Comparison of ENCODE assay signal across 14 cellular contexts in the genomic region with DNA sequence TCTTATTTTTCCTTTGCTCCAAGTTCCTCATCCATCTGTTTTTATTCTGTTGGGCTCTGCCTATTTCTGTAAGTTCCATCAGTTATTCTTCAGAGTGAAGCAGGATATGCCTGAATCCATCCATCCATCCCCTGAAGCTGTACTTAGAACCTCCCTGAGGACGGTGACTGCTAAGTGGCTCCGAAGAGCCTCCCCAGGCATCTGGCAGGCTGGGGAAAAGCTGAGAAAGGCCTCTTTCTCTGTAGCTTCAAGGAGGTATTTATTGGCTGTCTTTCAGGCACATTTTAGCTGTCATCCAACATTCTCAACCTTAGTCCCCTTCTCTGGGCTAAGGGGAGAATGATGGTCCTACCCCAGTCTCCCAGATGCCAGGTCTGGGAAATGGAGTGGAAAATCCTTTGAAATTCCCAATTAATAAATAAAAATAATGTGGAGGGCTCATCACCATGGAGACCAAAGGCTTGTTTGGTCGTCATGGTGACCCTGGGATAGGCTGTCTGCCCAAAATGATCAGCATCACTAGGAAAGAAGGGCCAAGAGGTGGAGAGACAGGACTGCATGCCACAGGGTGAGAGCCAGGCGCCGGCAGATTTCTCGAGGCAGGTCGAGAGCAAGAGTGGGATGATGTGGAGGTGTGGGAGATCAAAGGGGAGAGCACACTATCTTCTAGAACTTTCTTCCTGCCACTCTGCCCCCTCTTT.
DNase-seq lines count a peak whose midpoint lies in the region; TF ChIP-seq lines count a peak whose summit lies in the region.
"Had no signal": no experiment of that assay in that cellular context is flagged by ENCODE, and none has a peak within 500 bp of the region (broad histone marks: within the 10 kb centered on the region; RNA-seq: fewer than 3 reads in every experiment).

No MANE protein-coding gene starts in this region.

- H3K27me3 Mint-ChIP-seq in CD14-positive monocyte (ENCODE audit: low read depth in 3 of 3) = peaks cover 9 to 23% (median 13%) of the 10 kb centered on the region in 3 donors

- no peaks in the 10 kb centered on the region for H3K9me2 ChIP-seq in neural cell (ENCODE audit: insufficient read depth, low read length)

- H3F3A ChIP-seq in neural cell (ENCODE audit: insufficient read depth, low read length, poor library complexity, severe bottlenecking) = no peaks in the 10 kb centered on the region

- no peaks in the 10 kb centered on the region for H4K20me1 ChIP-seq in neural cell (ENCODE audit: insufficient read depth)

- WGBS in ectodermal cell, 2 experiments = 43 to 55% methylated on average over 7 of the region's 7 CpGs

- peak overlapping the region; percentile 17 for H3K9ac ChIP-seq in neural cell (ENCODE audit: low read length)

- no peaks in the 10 kb centered on the region for H3K79me2 ChIP-seq in neural cell (replicated peaks; ENCODE audit: insufficient read depth, low read length)

- H3K27me3 ChIP-seq in H7 (ENCODE audit: control insufficient read depth, insufficient read depth, low read length) = no peaks in the 10 kb centered on the region; the same call in 1 of the 2 replicates
- no peaks in the 10 kb centered on the region for H3K27me3 ChIP-seq in ectodermal cell (ENCODE audit: control insufficient read depth, insufficient read depth, low read length, poor library complexity, severe bottlenecking)
- H3K27me3 ChIP-seq in neural cell (ENCODE audit: insufficient read depth, low read depth, low read length) = no peaks in the 10 kb centered on the region

- no peak overlapping the region; the same call in 1 of the 2 replicates for H3K4me3 ChIP-seq in H7 (ENCODE audit: insufficient read depth, low read depth, low read length)
- H3K4me3 ChIP-seq in ectodermal cell (ENCODE audit: insufficient read depth, low read depth, low read length) = no peak overlapping the region
- peak overlapping the region; percentile 18 for H3K4me3 ChIP-seq in neural cell (ENCODE audit: low read length)
- H3K4me3 ChIP-seq: prostate gland had no signal

- H3K36me3 Mint-ChIP-seq in CD14-positive monocyte = no peaks in the 10 kb centered on the region

- H3K4me1 ChIP-seq in ectodermal cell (ENCODE audit: control insufficient read depth, insufficient read depth, low read length) = peaks cover 33% of the 10 kb centered on the region
- H3K4me1 ChIP-seq: prostate gland had no signal

- peak overlapping the region in 1 of 2 donors; percentile 21 for H3K4me3 Mint-ChIP-seq in CD14-positive monocyte
- H3K4me3 Mint-ChIP-seq: T-helper 2 cell treated with Interferon-gamma antibody and Interleukin-4, amounts not matched to agents 5 μg/mL and 100 μg/mL, for 36 hours had no signal

- TF ChIP-seq EP300 in neural cell (conservative IDR thresholded peaks at IDR 0.05; ENCODE audit: poor library complexity, severe bottlenecking) = no peak

- no peak overlapping the region for H2AFZ ChIP-seq in neural cell (ENCODE audit: low read depth, low read length)

- peaks cover 0 to 3% (median 0%) of the 10 kb centered on the region in 7 donors for H3K9me3 Mint-ChIP-seq in CD14-positive monocyte

- peak overlapping the region; percentile 11 for H3K4me2 ChIP-seq in neural cell (ENCODE audit: low read length)

- intact Hi-C loops in CD14-positive monocyte (cut with micrococcal nuclease) = no loop called here

- TF ChIP-seq CTCF in neural cell (IDR thresholded peaks at IDR 0.05; ENCODE audit: poor library complexity, severe bottlenecking) = no peak
- TF ChIP-seq CTCF in CD14-positive monocyte (IDR thresholded peaks at IDR 0.05) = no peak

- H3K9me3 ChIP-seq in ectodermal cell (ENCODE audit: control insufficient read depth, low read length) (no peaks in the 10 kb centered on the region), neural cell (ENCODE audit: low read length) (no peaks in the 10 kb centered on the region)
- H3K9me3 ChIP-seq: prostate gland had no signal

- H3K4me1 Mint-ChIP-seq in CD14-positive monocyte = peaks cover 7% of the 10 kb centered on the region

- H3K27ac ChIP-seq in ectodermal cell (ENCODE audit: insufficient read depth, low read depth, low read length, poor library complexity, severe bottlenecking) (peak overlapping the region; percentile 93), neural cell (ENCODE audit: low read length) (peak overlapping the region; percentile 65)
- H3K27ac ChIP-seq: prostate gland had no signal

- H3K27ac Mint-ChIP-seq in CD14-positive monocyte = no peak overlapping the region
- H3K27ac Mint-ChIP-seq: T-helper 2 cell treated with Interferon-gamma antibody and Interleukin-4, amounts not matched to agents 5 μg/mL and 100 μg/mL, for 36 hours had no signal

- DNase-seq in H7 = peak; percentile 65
- peak; percentile 60 for DNase-seq in NCI-H1694 treated with DMSO at 0.1 percent for 48 hours (lab: John Stamatoyannopoulos, UW)
- DNase-seq in AG08396 (ENCODE audit: low spot score) = no peak
- no peak for DNase-seq in EL
- DNase-seq in CD14-positive monocyte (ENCODE audit: low spot score) = no peak
- DNase-seq: activated CD4-positive, alpha-beta T cell treated with anti-CD3 and anti-CD28 coated beads for 4 hours; KG1; kidney; NCI-H187 treated with DMSO at 0.1 percent for 48 hours; stimulated activated CD4-positive, alpha-beta T cell treated with anti-CD3 and anti-CD28 coated beads, Interleukin-12 subunit alpha, Interleukin-12 subunit beta, amount 100 ng/mL, for 4 hours had no signal

- H3K36me3 ChIP-seq in H7 (replicated peaks; ENCODE audit: control insufficient read depth, insufficient read depth, low read length) (no peaks in the 10 kb centered on the region), ectodermal cell (ENCODE audit: control insufficient read depth, insufficient read depth, low read length) (no peaks in the 10 kb centered on the region), neural cell (ENCODE audit: insufficient read depth, low read length) (no peaks in the 10 kb centered on the region)
- H3K36me3 ChIP-seq: prostate gland had no signal

- TF ChIP-seq RAD21 in neural cell (conservative IDR thresholded peaks at IDR 0.05) = no peak

TF ChIP-seq in neural cell, 6 proteins besides CTCF, POLR2A, EP300 and RAD21:
- TF ChIP-seq POLR2AphosphoS5 (IDR thresholded peaks at IDR 0.05) (no peak), TAF1 (IDR thresholded peaks at IDR 0.05; ENCODE audit: low read depth) (no peak), MXI1 (conservative IDR thresholded peaks at IDR 0.05; ENCODE audit: poor library complexity, severe bottlenecking) (no peak)
- TF ChIP-seq, protein P1, sequence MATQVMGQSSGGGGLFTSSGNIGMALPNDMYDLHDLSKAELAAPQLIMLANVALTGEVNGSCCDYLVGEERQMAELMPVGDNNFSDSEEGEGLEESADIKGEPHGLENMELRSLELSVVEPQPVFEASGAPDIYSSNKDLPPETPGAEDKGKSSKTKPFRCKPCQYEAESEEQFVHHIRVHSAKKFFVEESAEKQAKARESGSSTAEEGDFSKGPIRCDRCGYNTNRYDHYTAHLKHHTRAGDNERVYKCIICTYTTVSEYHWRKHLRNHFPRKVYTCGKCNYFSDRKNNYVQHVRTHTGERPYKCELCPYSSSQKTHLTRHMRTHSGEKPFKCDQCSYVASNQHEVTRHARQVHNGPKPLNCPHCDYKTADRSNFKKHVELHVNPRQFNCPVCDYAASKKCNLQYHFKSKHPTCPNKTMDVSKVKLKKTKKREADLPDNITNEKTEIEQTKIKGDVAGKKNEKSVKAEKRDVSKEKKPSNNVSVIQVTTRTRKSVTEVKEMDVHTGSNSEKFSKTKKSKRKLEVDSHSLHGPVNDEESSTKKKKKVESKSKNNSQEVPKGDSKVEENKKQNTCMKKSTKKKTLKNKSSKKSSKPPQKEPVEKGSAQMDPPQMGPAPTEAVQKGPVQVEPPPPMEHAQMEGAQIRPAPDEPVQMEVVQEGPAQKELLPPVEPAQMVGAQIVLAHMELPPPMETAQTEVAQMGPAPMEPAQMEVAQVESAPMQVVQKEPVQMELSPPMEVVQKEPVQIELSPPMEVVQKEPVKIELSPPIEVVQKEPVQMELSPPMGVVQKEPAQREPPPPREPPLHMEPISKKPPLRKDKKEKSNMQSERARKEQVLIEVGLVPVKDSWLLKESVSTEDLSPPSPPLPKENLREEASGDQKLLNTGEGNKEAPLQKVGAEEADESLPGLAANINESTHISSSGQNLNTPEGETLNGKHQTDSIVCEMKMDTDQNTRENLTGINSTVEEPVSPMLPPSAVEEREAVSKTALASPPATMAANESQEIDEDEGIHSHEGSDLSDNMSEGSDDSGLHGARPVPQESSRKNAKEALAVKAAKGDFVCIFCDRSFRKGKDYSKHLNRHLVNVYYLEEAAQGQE (IDR thresholded peaks at IDR 0.05; ENCODE audit: borderline replicate concordance) = peak; percentile 32

Comparison
In these comparisons a context has a peak if more than half of its experiments do, and no peak if none do; other contexts are left out.
1. DNase-seq: peak in H7 (single experiment) and NCI-H1694 treated with DMSO at 0.1 percent for 48 hours (single experiment); none in AG08396 (single experiment), EL (single experiment) and CD14-positive monocyte (single experiment).